1 cellular context compared by ENCODE assay signal in genomic region chr9:131402073-131402472, GRCh38.
TF ChIP-seq lines count a peak whose summit lies in the region.

No MANE protein-coding gene starts in this region.

TF ChIP-seq in HEK293, 187 proteins besides CTCF, POLR2A, EP300 and RAD21 (continued from another document):
- TF ChIP-seq ZNF221 (tag by site-specific recombination; IDR thresholded peaks at IDR 0.05; ENCODE audit: borderline replicate concordance) (no peak), ZNF24 (tag by site-specific recombination; IDR thresholded peaks at IDR 0.05) (peak; percentile 64), ZNF248 (tag by site-specific recombination; IDR thresholded peaks at IDR 0.05) (no peak), ZBTB7A (tag by site-specific recombination; IDR thresholded peaks at IDR 0.05; ENCODE audit: low read depth) (no peak), ZNF324 (tag by site-specific recombination; IDR thresholded peaks at IDR 0.05) (no peak), ZNF274 (IDR thresholded peaks at IDR 0.05; ENCODE audit: low read length) (no peak), ZNF274 (tag by site-specific recombination; IDR thresholded peaks at IDR 0.05; ENCODE audit: borderline replicate concordance) (no peak), ZNF610 (tag by site-specific recombination; IDR thresholded peaks at IDR 0.05; ENCODE audit: borderline replicate concordance) (no peak), KLF8 (tag by site-specific recombination; IDR thresholded peaks at IDR 0.05) (peak; percentile 66), ZNF600 (tag by site-specific recombination; IDR thresholded peaks at IDR 0.05) (peak; percentile 89), YY2 (tag by site-specific recombination; IDR thresholded peaks at IDR 0.05) (0 out of 2 replicates have a peak, but pooled peaks have one; percentile 22), ELK4 (IDR thresholded peaks at IDR 0.05; ENCODE audit: borderline replicate concordance, low read depth, low read length) (no peak), ZNF155 (tag by site-specific recombination; IDR thresholded peaks at IDR 0.05) (no peak), ZNF513 (tag by site-specific recombination; IDR thresholded peaks at IDR 0.05) (no peak), ZNF555 (tag by site-specific recombination; conservative IDR thresholded peaks at IDR 0.05) (no peak), ZBTB20 (tag by site-specific recombination; IDR thresholded peaks at IDR 0.05) (no peak), ZNF707 (tag by site-specific recombination; IDR thresholded peaks at IDR 0.05) (no peak), PATZ1 (tag by site-specific recombination; IDR thresholded peaks at IDR 0.05) (no peak), PRDM6 (tag by site-specific recombination; IDR thresholded peaks at IDR 0.05) (peak; percentile 63; the same call in 1 of the 2 replicates), HOXA7 (CRISPR knock-in tag; IDR thresholded peaks at IDR 0.05; ENCODE audit: borderline replicate concordance) (no peak), TCF7L2 (IDR thresholded peaks at IDR 0.05; ENCODE audit: borderline replicate concordance, low read depth, low read length) (no peak), ZNF146 (tag by site-specific recombination; IDR thresholded peaks at IDR 0.05) (no peak), PRDM1 (tag by site-specific recombination; IDR thresholded peaks at IDR 0.05) (peak; percentile 89), PRDM10 (tag by site-specific recombination; IDR thresholded peaks at IDR 0.05) (peak; percentile 71), ZBTB21 (tag by site-specific recombination; IDR thresholded peaks at IDR 0.05) (peak; percentile 18; the same call in 1 of the 2 replicates), ZNF830 (tag by site-specific recombination; IDR thresholded peaks at IDR 0.05; ENCODE audit: low read depth) (no peak), ZNF843 (tag by site-specific recombination; IDR thresholded peaks at IDR 0.05) (no peak; the same call in 1 of the 2 replicates), HOXC10 (CRISPR knock-in tag; IDR thresholded peaks at IDR 0.05) (no peak), ZFP41 (tag by site-specific recombination; IDR thresholded peaks at IDR 0.05; ENCODE audit: borderline replicate concordance) (no peak), ZNF518A (tag by site-specific recombination; conservative IDR thresholded peaks at IDR 0.05; ENCODE audit: low read depth) (no peak), ZNF623 (tag by site-specific recombination; IDR thresholded peaks at IDR 0.05) (no peak), ZFP3 (tag by site-specific recombination; IDR thresholded peaks at IDR 0.05; ENCODE audit: low read depth) (no peak), GFI1B (tag by site-specific recombination; IDR thresholded peaks at IDR 0.05) (no peak), ZNF404 (tag by site-specific recombination; IDR thresholded peaks at IDR 0.05) (no peak), ZNF266 (tag by site-specific recombination; IDR thresholded peaks at IDR 0.05; ENCODE audit: low read depth) (no peak), GLI2 (tag by site-specific recombination; IDR thresholded peaks at IDR 0.05; ENCODE audit: borderline replicate concordance, low read depth) (no peak), ZNF792 (tag by site-specific recombination; IDR thresholded peaks at IDR 0.05) (no peak), ZNF837 (tag by site-specific recombination; IDR thresholded peaks at IDR 0.05) (no peak)
